In genomic region chr19:49580264-49581006, GRCh38 we compare ENCODE assay signal across 1 cellular context.
TF ChIP-seq lines count a peak whose summit lies in the region.

TSS of gene NOSIP (minus strand) at chr19:49580556. CDS start at chr19:49560691, 19,865 bp downstream.

TF ChIP-seq in K562, 482 proteins besides CTCF, POLR2A, EP300 and RAD21 (continued from another document and continues in another):
- TF ChIP-seq, protein P1, sequence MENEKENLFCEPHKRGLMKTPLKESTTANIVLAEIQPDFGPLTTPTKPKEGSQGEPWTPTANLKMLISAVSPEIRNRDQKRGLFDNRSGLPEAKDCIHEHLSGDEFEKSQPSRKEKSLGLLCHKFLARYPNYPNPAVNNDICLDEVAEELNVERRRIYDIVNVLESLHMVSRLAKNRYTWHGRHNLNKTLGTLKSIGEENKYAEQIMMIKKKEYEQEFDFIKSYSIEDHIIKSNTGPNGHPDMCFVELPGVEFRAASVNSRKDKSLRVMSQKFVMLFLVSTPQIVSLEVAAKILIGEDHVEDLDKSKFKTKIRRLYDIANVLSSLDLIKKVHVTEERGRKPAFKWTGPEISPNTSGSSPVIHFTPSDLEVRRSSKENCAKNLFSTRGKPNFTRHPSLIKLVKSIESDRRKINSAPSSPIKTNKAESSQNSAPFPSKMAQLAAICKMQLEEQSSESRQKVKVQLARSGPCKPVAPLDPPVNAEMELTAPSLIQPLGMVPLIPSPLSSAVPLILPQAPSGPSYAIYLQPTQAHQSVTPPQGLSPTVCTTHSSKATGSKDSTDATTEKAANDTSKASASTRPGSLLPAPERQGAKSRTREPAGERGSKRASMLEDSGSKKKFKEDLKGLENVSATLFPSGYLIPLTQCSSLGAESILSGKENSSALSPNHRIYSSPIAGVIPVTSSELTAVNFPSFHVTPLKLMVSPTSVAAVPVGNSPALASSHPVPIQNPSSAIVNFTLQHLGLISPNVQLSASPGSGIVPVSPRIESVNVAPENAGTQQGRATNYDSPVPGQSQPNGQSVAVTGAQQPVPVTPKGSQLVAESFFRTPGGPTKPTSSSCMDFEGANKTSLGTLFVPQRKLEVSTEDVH (IDR thresholded peaks at IDR 0.05; ENCODE audit: low read depth, partially characterized antibody), result peak; percentile 98
- TF ChIP-seq, protein P2, sequence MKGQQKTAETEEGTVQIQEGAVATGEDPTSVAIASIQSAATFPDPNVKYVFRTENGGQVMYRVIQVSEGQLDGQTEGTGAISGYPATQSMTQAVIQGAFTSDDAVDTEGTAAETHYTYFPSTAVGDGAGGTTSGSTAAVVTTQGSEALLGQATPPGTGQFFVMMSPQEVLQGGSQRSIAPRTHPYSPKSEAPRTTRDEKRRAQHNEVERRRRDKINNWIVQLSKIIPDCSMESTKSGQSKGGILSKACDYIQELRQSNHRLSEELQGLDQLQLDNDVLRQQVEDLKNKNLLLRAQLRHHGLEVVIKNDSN (CRISPR knock-in tag; IDR thresholded peaks at IDR 0.05), result no peak
- TF ChIP-seq CCAR2 (IDR thresholded peaks at IDR 0.05; ENCODE audit: low read depth, low read length), result peak; percentile 38; the same call in 1 of the 2 replicates
- peak; percentile 79 for TF ChIP-seq LCOR (CRISPR knock-in tag; IDR thresholded peaks at IDR 0.05)
- peak; percentile 59 for TF ChIP-seq RBM25 (IDR thresholded peaks at IDR 0.05; ENCODE audit: low read depth, low read length, severe bottlenecking)
- TF ChIP-seq, protein P3, sequence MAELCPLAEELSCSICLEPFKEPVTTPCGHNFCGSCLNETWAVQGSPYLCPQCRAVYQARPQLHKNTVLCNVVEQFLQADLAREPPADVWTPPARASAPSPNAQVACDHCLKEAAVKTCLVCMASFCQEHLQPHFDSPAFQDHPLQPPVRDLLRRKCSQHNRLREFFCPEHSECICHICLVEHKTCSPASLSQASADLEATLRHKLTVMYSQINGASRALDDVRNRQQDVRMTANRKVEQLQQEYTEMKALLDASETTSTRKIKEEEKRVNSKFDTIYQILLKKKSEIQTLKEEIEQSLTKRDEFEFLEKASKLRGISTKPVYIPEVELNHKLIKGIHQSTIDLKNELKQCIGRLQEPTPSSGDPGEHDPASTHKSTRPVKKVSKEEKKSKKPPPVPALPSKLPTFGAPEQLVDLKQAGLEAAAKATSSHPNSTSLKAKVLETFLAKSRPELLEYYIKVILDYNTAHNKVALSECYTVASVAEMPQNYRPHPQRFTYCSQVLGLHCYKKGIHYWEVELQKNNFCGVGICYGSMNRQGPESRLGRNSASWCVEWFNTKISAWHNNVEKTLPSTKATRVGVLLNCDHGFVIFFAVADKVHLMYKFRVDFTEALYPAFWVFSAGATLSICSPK (IDR thresholded peaks at IDR 0.05; ENCODE audit: borderline replicate concordance), result no peak
- TF ChIP-seq, protein P4, sequence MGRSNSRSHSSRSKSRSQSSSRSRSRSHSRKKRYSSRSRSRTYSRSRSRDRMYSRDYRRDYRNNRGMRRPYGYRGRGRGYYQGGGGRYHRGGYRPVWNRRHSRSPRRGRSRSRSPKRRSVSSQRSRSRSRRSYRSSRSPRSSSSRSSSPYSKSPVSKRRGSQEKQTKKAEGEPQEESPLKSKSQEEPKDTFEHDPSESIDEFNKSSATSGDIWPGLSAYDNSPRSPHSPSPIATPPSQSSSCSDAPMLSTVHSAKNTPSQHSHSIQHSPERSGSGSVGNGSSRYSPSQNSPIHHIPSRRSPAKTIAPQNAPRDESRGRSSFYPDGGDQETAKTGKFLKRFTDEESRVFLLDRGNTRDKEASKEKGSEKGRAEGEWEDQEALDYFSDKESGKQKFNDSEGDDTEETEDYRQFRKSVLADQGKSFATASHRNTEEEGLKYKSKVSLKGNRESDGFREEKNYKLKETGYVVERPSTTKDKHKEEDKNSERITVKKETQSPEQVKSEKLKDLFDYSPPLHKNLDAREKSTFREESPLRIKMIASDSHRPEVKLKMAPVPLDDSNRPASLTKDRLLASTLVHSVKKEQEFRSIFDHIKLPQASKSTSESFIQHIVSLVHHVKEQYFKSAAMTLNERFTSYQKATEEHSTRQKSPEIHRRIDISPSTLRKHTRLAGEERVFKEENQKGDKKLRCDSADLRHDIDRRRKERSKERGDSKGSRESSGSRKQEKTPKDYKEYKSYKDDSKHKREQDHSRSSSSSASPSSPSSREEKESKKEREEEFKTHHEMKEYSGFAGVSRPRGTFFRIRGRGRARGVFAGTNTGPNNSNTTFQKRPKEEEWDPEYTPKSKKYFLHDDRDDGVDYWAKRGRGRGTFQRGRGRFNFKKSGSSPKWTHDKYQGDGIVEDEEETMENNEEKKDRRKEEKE (IDR thresholded peaks at IDR 0.05; ENCODE audit: borderline replicate concordance in 1 of 2, control insufficient read depth in 1 of 2, low read depth in 2 of 2, low read length in 1 of 2), result peak in 1 of 2 experiments; percentile 98; a peak in 2 of 4 replicates
- no peak for TF ChIP-seq BRF2 (IDR thresholded peaks at IDR 0.05; ENCODE audit: borderline replicate concordance, insufficient read depth, insufficient read length)
- peak; percentile 51; the same call in 1 of the 2 replicates for TF ChIP-seq LEF1 (IDR thresholded peaks at IDR 0.05)
- peak; percentile 73 for TF ChIP-seq SIN3B (IDR thresholded peaks at IDR 0.05; ENCODE audit: low read depth)
- TF ChIP-seq SNIP1 (IDR thresholded peaks at IDR 0.05; ENCODE audit: low read depth), result 0 out of 2 replicates have a peak, but pooled peaks have one; percentile 32
- peak; percentile 92 for TF ChIP-seq PML (IDR thresholded peaks at IDR 0.05; ENCODE audit: low read length)
- peak; percentile 79 for TF ChIP-seq ARID4B (CRISPR knock-in tag; IDR thresholded peaks at IDR 0.05)
- TF ChIP-seq CREM (IDR thresholded peaks at IDR 0.05; ENCODE audit: low read depth), result peak; percentile 77
- TF ChIP-seq MEF2D (tag; conservative IDR thresholded peaks at IDR 0.05; ENCODE audit: low read depth), result peak; percentile 54; the same call in 1 of the 2 replicates
- no peak for TF ChIP-seq FOXM1 (IDR thresholded peaks at IDR 0.05; ENCODE audit: low read depth)
- TF ChIP-seq FOXM1 (CRISPR knock-in tag; IDR thresholded peaks at IDR 0.05; ENCODE audit: low read depth), result no peak
- peak; percentile 40; the same call in 1 of the 2 replicates for TF ChIP-seq TCF7L2 (IDR thresholded peaks at IDR 0.05; ENCODE audit: low read depth, low read length)
- no peak for TF ChIP-seq CHCHD3 (CRISPR knock-in tag; IDR thresholded peaks at IDR 0.05)
- TF ChIP-seq POLR2H (tag; IDR thresholded peaks at IDR 0.05; ENCODE audit: low read depth), result peak; percentile 95
- no peak for TF ChIP-seq BDP1 (IDR thresholded peaks at IDR 0.05; ENCODE audit: insufficient read depth, insufficient read length)
- peak; percentile 98 for TF ChIP-seq THRAP3 (IDR thresholded peaks at IDR 0.05; ENCODE audit: borderline replicate concordance)
- peak; percentile 91 for TF ChIP-seq DIDO1 (tag; IDR thresholded peaks at IDR 0.05; ENCODE audit: low read depth)
- no peak for TF ChIP-seq PPARD (CRISPR knock-in tag; IDR thresholded peaks at IDR 0.05)
- TF ChIP-seq ZNF668 (CRISPR knock-in tag; IDR thresholded peaks at IDR 0.05), result 0 out of 2 replicates have a peak, but pooled peaks have one; percentile 51
- TF ChIP-seq DPF2 (IDR thresholded peaks at IDR 0.05), result no peak
- peak; percentile 70 for TF ChIP-seq CXXC5 (CRISPR knock-in tag; IDR thresholded peaks at IDR 0.05)
- TF ChIP-seq, protein P5, sequence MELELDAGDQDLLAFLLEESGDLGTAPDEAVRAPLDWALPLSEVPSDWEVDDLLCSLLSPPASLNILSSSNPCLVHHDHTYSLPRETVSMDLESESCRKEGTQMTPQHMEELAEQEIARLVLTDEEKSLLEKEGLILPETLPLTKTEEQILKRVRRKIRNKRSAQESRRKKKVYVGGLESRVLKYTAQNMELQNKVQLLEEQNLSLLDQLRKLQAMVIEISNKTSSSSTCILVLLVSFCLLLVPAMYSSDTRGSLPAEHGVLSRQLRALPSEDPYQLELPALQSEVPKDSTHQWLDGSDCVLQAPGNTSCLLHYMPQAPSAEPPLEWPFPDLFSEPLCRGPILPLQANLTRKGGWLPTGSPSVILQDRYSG (tag; conservative IDR thresholded peaks at IDR 0.05; ENCODE audit: low read depth), result 0 out of 2 replicates have a peak, but pooled peaks have one; percentile 40
- peak in 1 of 2 experiments; percentile 70; a peak in 1 of 4 replicates for TF ChIP-seq SIN3A (IDR thresholded peaks at IDR 0.05; ENCODE audit: borderline replicate concordance in 2 of 2, control insufficient read depth in 1 of 2, low read depth in 2 of 2, low read length in 2 of 2)
- TF ChIP-seq HBP1 (CRISPR knock-in tag; IDR thresholded peaks at IDR 0.05), result 0 out of 2 replicates have a peak, but pooled peaks have one; percentile 80
- TF ChIP-seq, protein P6, sequence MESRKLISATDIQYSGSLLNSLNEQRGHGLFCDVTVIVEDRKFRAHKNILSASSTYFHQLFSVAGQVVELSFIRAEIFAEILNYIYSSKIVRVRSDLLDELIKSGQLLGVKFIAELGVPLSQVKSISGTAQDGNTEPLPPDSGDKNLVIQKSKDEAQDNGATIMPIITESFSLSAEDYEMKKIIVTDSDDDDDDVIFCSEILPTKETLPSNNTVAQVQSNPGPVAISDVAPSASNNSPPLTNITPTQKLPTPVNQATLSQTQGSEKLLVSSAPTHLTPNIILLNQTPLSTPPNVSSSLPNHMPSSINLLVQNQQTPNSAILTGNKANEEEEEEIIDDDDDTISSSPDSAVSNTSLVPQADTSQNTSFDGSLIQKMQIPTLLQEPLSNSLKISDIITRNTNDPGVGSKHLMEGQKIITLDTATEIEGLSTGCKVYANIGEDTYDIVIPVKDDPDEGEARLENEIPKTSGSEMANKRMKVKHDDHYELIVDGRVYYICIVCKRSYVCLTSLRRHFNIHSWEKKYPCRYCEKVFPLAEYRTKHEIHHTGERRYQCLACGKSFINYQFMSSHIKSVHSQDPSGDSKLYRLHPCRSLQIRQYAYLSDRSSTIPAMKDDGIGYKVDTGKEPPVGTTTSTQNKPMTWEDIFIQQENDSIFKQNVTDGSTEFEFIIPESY (CRISPR knock-in tag; IDR thresholded peaks at IDR 0.05), result peak; percentile 58
- TF ChIP-seq CBX3 (IDR thresholded peaks at IDR 0.05; ENCODE audit: borderline replicate concordance in 1 of 2, low read length in 2 of 2), result peak in 1 of 2 experiments; percentile 92; a peak in 2 of 3 replicates
- TF ChIP-seq HDAC1 (IDR thresholded peaks at IDR 0.05), result peak in 1 of 2 experiments; percentile 44; a peak in 1 of 4 replicates
- TF ChIP-seq WHSC1 (IDR thresholded peaks at IDR 0.05; ENCODE audit: low read length), result no peak
